In the genomic region with DNA sequence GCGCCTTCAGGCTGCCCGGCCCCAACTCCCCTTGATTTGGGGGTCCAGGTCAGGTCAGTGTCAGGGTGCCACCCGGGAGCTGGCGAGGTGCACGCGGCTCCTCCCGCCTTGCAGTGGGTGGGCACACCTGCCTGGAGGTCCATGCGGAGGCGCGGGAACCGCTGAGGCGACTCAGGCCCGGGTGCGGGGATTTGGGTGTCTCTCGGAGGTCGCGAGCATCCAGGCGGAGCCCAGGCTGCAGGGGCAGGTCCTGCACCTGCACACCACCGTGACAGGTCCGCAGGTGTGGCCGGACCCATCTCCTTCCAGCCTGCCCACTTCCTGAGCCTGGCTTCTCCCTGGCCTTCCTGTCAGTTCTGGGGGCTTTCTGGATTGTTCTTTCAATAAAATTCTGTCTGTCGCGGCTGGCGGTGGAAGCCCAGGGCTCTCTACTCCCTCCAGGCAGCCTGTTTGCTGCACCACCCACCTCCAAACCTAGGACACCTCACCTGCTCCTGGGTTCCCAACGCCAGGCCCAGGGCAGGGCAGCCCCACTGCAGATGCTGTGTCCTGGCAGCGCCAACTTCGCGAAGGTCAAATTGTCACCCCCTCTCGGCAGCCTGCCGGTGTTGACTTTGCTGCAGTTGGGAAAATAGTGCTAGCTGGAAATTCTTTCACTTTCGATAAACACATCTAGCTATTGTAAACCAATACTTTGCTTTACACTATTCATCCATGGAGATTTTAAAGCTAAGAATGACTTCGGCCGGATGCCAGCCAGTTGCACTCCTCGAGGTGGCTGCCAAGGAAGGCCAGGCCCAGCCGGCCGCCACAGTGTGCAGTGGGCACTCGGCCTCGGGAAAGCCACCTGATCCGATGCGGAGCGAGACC, we compare ENCODE assay signal across 9 cellular contexts. TPM values are rescaled to one million over a fixed set of nuclear protein-coding genes. Genes with fewer than 3 reads are reported as not detected.
DNase-seq lines count a peak whose midpoint lies in the region; ATAC-seq and TF ChIP-seq lines count a peak whose summit lies in the region.
"Had no signal": no experiment of that assay in that cellular context is flagged by ENCODE, and none has a peak within 500 bp of the region (broad histone marks: within the 10 kb centered on the region; RNA-seq: fewer than 3 reads in every experiment).

No MANE protein-coding gene starts in this region.

- H3K27me3 Mint-ChIP-seq in activated B cell treated with CpG ODN at 0.5 μM for 24 hours = peaks cover 27% of the 10 kb centered on the region
- peaks cover 20% of the 10 kb centered on the region for H3K27me3 Mint-ChIP-seq in glutamatergic neuron (ENCODE audit: unreplicated experiment)

- intact Hi-C loops in activated B cell treated with CpG ODN at 0.5 μM for 24 hours (cut with micrococcal nuclease) = no loop called here
- intact Hi-C loops in cardiac septum (cut with DNase I) = no loop called here
- intact Hi-C loops in psoas muscle (cut with DNase I) = no loop called here

- H3K36me3 ChIP-seq in psoas muscle (ENCODE audit: insufficient read depth in 1 of 2, low read depth in 1 of 2) = no peaks in the 10 kb centered on the region

- H3K4me3 Mint-ChIP-seq in activated B cell treated with CpG ODN at 0.5 μM for 24 hours (no peak overlapping the region), glutamatergic neuron (ENCODE audit: unreplicated experiment) (no peak overlapping the region)

- H3K27me3 ChIP-seq in psoas muscle (ENCODE audit: insufficient read depth in 3 of 3, low read length in 2 of 3) = peaks cover 0 to 76% (median 24%) of the 10 kb centered on the region in 3 donors

- ATAC-seq in activated B cell treated with CpG ODN at 0.5 μM for 24 hours (ENCODE audit: low read depth) (no peak), psoas muscle (no peak)

- 46 to 58% (median 49%) methylated on average over 35 to 41 of the region's 41 CpGs for WGBS in psoas muscle, 3 donors

- no peaks in the 10 kb centered on the region for H3K36me3 Mint-ChIP-seq in activated B cell treated with CpG ODN at 0.5 μM for 24 hours (ENCODE audit: low read depth)
- peaks cover 6% of the 10 kb centered on the region for H3K36me3 Mint-ChIP-seq in glutamatergic neuron (ENCODE audit: unreplicated experiment)

- peak overlapping the region; percentile 18 for H3K4me3 ChIP-seq in psoas muscle

- CTCF ChIA-PET in activated B cell treated with CpG ODN at 0.5 μM for 24 hours (lab: Charles Lee) = no interaction called here

- no peak for TF ChIP-seq CTCF in activated B cell treated with CpG ODN at 0.5 μM for 24 hours (IDR thresholded peaks at IDR 0.05)
- no peak for TF ChIP-seq CTCF in psoas muscle (IDR thresholded peaks at IDR 0.05)
- TF ChIP-seq CTCF in glutamatergic neuron (IDR thresholded peaks at IDR 0.05; ENCODE audit: partially characterized antibody, unreplicated experiment) = no peak

- no peak overlapping the region for H3K27ac ChIP-seq in psoas muscle

- H3K4me1 Mint-ChIP-seq in activated B cell treated with CpG ODN at 0.5 μM for 24 hours = peaks cover 6% of the 10 kb centered on the region
- H3K4me1 Mint-ChIP-seq in glutamatergic neuron (ENCODE audit: low read depth, unreplicated experiment) = no peaks in the 10 kb centered on the region

- POLR2A ChIA-PET in activated B cell treated with CpG ODN at 0.5 μM for 24 hours (lab: Charles Lee) = no interaction called here

- peaks cover 3% of the 10 kb centered on the region for H3K9me3 Mint-ChIP-seq in activated B cell treated with CpG ODN at 0.5 μM for 24 hours
- peaks cover 8% of the 10 kb centered on the region for H3K9me3 Mint-ChIP-seq in glutamatergic neuron (ENCODE audit: unreplicated experiment)

- no peaks in the 10 kb centered on the region for H3K4me1 ChIP-seq in psoas muscle

- H3K27ac Mint-ChIP-seq in activated B cell treated with CpG ODN at 0.5 μM for 24 hours = no peak overlapping the region
- H3K27ac Mint-ChIP-seq in glutamatergic neuron (ENCODE audit: unreplicated experiment) = no peak overlapping the region

- in situ Hi-C loops in G401 (cut with HindIII; ENCODE audit: low sequenced_read_pairs) = no loop called here

- H3K9me3 ChIP-seq in psoas muscle = no peaks in the 10 kb centered on the region

- peak; percentile 58 for DNase-seq in DMS53 (lab: John Stamatoyannopoulos, UW)
- DNase-seq in activated B cell treated with CpG ODN at 0.5 μM for 24 hours = peak; percentile 15
- DNase-seq in cardiac septum (ENCODE audit: low spot score) = peak; percentile 64
- peak; percentile 25 to 57 for DNase-seq in psoas muscle
- DNase-seq in G401 (ENCODE audit: low spot score) = no peak
- no peak for DNase-seq in NCI-H524 treated with DMSO at 0.1 percent for 48 hours (lab: John Stamatoyannopoulos, UW)
- DNase-seq in stimulated activated naive CD4-positive, alpha-beta T cell (lab: John Stamatoyannopoulos, UW) = no peak
- DNase-seq in glutamatergic neuron = no peak
- DNase-seq: stimulated activated CD4-positive, alpha-beta T cell treated with anti-CD3 and anti-CD28 coated beads, Interleukin-4, amount 100 ng/mL, for 24 hours had no signal

RNA-seq across cellular contexts. Expression of a gene that starts 35.9 kb away (rescaled TPM):
- total RNA-seq in activated B cell treated with CpG ODN at 0.5 μM for 24 hours (4.2 and 5.6 TPM in 2 replicates), cardiac septum (28.1 TPM), psoas muscle (10 to 100 TPM; 14.4 to 18.6 (median 16.9) TPM), glutamatergic neuron (ENCODE audit: unreplicated experiment) (20.9 TPM)
- polyA plus RNA-seq in psoas muscle = 10 to 100 TPM in 2 of 3 donors, 1 to 10 TPM in 1; 9.8 to 41.2 (median 12.8) TPM
- total RNA-seq in G401 (2014; rRNA removed; shearing (Covaris generic)) = 23.9 and 28.5 TPM in 2 replicates

RNA-seq across cellular contexts. Expression of a gene that starts 54.1 kb away (rescaled TPM):
- total RNA-seq in activated B cell treated with CpG ODN at 0.5 μM for 24 hours = 0.15 TPM in 1 of 2 replicates, not detected in the other
- total RNA-seq in cardiac septum = 0.22 TPM
- under 1 TPM in 1 of 4 donors, not detected in 3; 0.12 TPM for total RNA-seq in psoas muscle
- under 1 TPM; 0.06 to 0.36 (median 0.18) TPM for polyA plus RNA-seq in psoas muscle
- total RNA-seq in G401 (2014; rRNA removed; shearing (Covaris generic)) = 0.74 and 0.85 TPM in 2 replicates
- total RNA-seq in glutamatergic neuron (ENCODE audit: unreplicated experiment) = 0.54 TPM

Comparison
In these comparisons a context has a peak if more than half of its experiments do, and no peak if none do; other contexts are left out.
1. DNase-seq: peak in DMS53 (single experiment), activated B cell treated with CpG ODN at 0.5 μM for 24 hours (single experiment), cardiac septum (single experiment) and psoas muscle (2 of 2); none in G401 (single experiment), NCI-H524 treated with DMSO at 0.1 percent for 48 hours (single experiment), stimulated activated naive CD4-positive, alpha-beta T cell (0 of 6) and glutamatergic neuron (single experiment).